1 cellular context compared by ENCODE assay signal in the genomic region with DNA sequence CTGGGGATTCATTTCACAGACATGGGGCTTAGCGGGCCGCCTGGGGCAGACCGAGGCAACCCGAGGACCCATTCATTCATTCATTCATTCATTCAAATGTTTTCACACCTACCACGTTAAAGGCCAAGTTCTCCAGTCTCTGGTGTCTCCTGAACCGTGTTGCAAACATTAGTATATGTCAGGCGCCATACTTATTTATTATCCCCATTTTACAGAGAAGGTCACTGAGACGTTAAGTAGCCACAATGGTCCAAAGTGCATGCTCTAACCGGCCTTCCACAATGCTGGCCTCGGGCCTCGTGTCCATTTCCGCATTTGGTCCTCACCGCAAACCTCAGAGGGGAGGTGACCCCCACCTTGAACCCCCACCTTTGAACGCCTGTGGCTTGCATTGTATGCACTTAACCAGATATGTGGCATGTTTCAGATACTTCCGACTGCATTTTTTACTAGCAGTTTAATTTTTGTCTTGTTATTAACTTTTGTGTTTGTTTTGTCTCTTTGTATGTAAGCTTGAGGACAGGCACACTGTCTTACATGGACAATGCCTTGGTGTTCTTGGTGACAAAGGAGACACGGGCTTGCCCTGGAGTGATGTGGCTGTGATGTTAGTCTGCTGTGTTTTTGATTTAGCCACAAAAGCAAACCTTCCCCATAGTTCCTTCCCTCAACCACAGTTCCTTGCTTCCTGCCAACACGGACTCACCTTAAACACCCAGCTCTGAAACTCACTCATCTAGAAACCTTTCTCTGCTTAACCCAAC.
TF ChIP-seq lines count a peak whose summit lies in the region.

No MANE protein-coding gene starts in this region.

TF ChIP-seq in H1, 55 proteins besides CTCF, POLR2A, EP300 and RAD21:
- no peak for TF ChIP-seq HDAC2 (IDR thresholded peaks at IDR 0.05; ENCODE audit: borderline replicate concordance in 1 of 2, low read depth in 2 of 2, low read length in 2 of 2)
- no peak for TF ChIP-seq YY1 (IDR thresholded peaks at IDR 0.05; ENCODE audit: low read depth, low read length)
- TF ChIP-seq, protein P1, sequence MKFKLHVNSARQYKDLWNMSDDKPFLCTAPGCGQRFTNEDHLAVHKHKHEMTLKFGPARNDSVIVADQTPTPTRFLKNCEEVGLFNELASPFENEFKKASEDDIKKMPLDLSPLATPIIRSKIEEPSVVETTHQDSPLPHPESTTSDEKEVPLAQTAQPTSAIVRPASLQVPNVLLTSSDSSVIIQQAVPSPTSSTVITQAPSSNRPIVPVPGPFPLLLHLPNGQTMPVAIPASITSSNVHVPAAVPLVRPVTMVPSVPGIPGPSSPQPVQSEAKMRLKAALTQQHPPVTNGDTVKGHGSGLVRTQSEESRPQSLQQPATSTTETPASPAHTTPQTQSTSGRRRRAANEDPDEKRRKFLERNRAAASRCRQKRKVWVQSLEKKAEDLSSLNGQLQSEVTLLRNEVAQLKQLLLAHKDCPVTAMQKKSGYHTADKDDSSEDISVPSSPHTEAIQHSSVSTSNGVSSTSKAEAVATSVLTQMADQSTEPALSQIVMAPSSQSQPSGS (IDR thresholded peaks at IDR 0.05; ENCODE audit: low read length), result no peak
- TF ChIP-seq, protein P2, sequence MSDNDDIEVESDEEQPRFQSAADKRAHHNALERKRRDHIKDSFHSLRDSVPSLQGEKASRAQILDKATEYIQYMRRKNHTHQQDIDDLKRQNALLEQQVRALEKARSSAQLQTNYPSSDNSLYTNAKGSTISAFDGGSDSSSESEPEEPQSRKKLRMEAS (IDR thresholded peaks at IDR 0.05), result no peak
- TF ChIP-seq POLR2AphosphoS5 (IDR thresholded peaks at IDR 0.05; ENCODE audit: low read depth, low read length), result no peak
- TF ChIP-seq RNF2 (IDR thresholded peaks at IDR 0.05; ENCODE audit: borderline replicate concordance, low read depth, low read length, missing control alignments, poor library complexity, severe bottlenecking), result no peak
- no peak for TF ChIP-seq PHF8 (conservative IDR thresholded peaks at IDR 0.05; ENCODE audit: low read depth, low read length)
- TF ChIP-seq, protein P3, sequence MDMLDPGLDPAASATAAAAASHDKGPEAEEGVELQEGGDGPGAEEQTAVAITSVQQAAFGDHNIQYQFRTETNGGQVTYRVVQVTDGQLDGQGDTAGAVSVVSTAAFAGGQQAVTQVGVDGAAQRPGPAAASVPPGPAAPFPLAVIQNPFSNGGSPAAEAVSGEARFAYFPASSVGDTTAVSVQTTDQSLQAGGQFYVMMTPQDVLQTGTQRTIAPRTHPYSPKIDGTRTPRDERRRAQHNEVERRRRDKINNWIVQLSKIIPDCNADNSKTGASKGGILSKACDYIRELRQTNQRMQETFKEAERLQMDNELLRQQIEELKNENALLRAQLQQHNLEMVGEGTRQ (IDR thresholded peaks at IDR 0.05; ENCODE audit: low read length), result no peak
- no peak for TF ChIP-seq KDM4A (IDR thresholded peaks at IDR 0.05; ENCODE audit: low read depth, low read length, severe bottlenecking)
- TF ChIP-seq RFX5 (IDR thresholded peaks at IDR 0.05; ENCODE audit: borderline replicate concordance, low read depth, low read length), result no peak
- no peak for TF ChIP-seq ZNF274 (IDR thresholded peaks at IDR 0.05; ENCODE audit: borderline replicate concordance, extremely low read depth, low read length)
- no peak for TF ChIP-seq SP4 (IDR thresholded peaks at IDR 0.05; ENCODE audit: low read length)
- TF ChIP-seq SIX5 (IDR thresholded peaks at IDR 0.05; ENCODE audit: low read depth, low read length), result no peak
- no peak for TF ChIP-seq EGR1 (IDR thresholded peaks at IDR 0.05; ENCODE audit: borderline replicate concordance, low read depth, low read length)
- TF ChIP-seq SP2 (IDR thresholded peaks at IDR 0.05; ENCODE audit: low read length), result no peak
- no peak for TF ChIP-seq BACH1 (IDR thresholded peaks at IDR 0.05; ENCODE audit: low read length)
- no peak for TF ChIP-seq FOSL1 (IDR thresholded peaks at IDR 0.05; ENCODE audit: insufficient read depth, low read depth, low read length)
- TF ChIP-seq, protein P4, sequence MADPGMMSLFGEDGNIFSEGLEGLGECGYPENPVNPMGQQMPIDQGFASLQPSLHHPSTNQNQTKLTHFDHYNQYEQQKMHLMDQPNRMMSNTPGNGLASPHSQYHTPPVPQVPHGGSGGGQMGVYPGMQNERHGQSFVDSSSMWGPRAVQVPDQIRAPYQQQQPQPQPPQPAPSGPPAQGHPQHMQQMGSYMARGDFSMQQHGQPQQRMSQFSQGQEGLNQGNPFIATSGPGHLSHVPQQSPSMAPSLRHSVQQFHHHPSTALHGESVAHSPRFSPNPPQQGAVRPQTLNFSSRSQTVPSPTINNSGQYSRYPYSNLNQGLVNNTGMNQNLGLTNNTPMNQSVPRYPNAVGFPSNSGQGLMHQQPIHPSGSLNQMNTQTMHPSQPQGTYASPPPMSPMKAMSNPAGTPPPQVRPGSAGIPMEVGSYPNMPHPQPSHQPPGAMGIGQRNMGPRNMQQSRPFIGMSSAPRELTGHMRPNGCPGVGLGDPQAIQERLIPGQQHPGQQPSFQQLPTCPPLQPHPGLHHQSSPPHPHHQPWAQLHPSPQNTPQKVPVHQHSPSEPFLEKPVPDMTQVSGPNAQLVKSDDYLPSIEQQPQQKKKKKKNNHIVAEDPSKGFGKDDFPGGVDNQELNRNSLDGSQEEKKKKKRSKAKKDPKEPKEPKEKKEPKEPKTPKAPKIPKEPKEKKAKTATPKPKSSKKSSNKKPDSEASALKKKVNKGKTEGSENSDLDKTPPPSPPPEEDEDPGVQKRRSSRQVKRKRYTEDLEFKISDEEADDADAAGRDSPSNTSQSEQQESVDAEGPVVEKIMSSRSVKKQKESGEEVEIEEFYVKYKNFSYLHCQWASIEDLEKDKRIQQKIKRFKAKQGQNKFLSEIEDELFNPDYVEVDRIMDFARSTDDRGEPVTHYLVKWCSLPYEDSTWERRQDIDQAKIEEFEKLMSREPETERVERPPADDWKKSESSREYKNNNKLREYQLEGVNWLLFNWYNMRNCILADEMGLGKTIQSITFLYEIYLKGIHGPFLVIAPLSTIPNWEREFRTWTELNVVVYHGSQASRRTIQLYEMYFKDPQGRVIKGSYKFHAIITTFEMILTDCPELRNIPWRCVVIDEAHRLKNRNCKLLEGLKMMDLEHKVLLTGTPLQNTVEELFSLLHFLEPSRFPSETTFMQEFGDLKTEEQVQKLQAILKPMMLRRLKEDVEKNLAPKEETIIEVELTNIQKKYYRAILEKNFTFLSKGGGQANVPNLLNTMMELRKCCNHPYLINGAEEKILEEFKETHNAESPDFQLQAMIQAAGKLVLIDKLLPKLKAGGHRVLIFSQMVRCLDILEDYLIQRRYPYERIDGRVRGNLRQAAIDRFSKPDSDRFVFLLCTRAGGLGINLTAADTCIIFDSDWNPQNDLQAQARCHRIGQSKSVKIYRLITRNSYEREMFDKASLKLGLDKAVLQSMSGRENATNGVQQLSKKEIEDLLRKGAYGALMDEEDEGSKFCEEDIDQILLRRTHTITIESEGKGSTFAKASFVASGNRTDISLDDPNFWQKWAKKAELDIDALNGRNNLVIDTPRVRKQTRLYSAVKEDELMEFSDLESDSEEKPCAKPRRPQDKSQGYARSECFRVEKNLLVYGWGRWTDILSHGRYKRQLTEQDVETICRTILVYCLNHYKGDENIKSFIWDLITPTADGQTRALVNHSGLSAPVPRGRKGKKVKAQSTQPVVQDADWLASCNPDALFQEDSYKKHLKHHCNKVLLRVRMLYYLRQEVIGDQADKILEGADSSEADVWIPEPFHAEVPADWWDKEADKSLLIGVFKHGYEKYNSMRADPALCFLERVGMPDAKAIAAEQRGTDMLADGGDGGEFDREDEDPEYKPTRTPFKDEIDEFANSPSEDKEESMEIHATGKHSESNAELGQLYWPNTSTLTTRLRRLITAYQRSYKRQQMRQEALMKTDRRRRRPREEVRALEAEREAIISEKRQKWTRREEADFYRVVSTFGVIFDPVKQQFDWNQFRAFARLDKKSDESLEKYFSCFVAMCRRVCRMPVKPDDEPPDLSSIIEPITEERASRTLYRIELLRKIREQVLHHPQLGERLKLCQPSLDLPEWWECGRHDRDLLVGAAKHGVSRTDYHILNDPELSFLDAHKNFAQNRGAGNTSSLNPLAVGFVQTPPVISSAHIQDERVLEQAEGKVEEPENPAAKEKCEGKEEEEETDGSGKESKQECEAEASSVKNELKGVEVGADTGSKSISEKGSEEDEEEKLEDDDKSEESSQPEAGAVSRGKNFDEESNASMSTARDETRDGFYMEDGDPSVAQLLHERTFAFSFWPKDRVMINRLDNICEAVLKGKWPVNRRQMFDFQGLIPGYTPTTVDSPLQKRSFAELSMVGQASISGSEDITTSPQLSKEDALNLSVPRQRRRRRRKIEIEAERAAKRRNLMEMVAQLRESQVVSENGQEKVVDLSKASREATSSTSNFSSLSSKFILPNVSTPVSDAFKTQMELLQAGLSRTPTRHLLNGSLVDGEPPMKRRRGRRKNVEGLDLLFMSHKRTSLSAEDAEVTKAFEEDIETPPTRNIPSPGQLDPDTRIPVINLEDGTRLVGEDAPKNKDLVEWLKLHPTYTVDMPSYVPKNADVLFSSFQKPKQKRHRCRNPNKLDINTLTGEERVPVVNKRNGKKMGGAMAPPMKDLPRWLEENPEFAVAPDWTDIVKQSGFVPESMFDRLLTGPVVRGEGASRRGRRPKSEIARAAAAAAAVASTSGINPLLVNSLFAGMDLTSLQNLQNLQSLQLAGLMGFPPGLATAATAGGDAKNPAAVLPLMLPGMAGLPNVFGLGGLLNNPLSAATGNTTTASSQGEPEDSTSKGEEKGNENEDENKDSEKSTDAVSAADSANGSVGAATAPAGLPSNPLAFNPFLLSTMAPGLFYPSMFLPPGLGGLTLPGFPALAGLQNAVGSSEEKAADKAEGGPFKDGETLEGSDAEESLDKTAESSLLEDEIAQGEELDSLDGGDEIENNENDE (IDR thresholded peaks at IDR 0.05; ENCODE audit: insufficient replicate concordance, low read length), result no peak
- TF ChIP-seq KDM1A (IDR thresholded peaks at IDR 0.05; ENCODE audit: borderline replicate concordance, low read length), result no peak
